ENCODE assay signal across 1 cellular context in genomic region chr19:49812452-49812996, GRCh38.
TF ChIP-seq lines count a peak whose summit lies in the region.

No MANE protein-coding gene starts in this region.

TF ChIP-seq in GM12878, 131 proteins besides CTCF, POLR2A, EP300 and RAD21:
- TF ChIP-seq BACH1 (IDR thresholded peaks at IDR 0.05; ENCODE audit: borderline replicate concordance) (no peak), TCF3 (IDR thresholded peaks at IDR 0.05; ENCODE audit: borderline replicate concordance, insufficient read depth, low read depth, low read length) (no peak), ZNF384 (IDR thresholded peaks at IDR 0.05; ENCODE audit: borderline replicate concordance, low read depth, low read length) (no peak), ZNF687 (IDR thresholded peaks at IDR 0.05) (no peak)
